In genomic region chr14:24252289-24253124, GRCh38 we compare ENCODE assay signal across 1 cellular context.
TF ChIP-seq lines count a peak whose summit lies in the region.

No MANE protein-coding gene starts in this region.

TF ChIP-seq in HepG2, 621 proteins besides CTCF, POLR2A, EP300 and RAD21 (continued from another document and continues in another):
- no peak for TF ChIP-seq HCFC1 (IDR thresholded peaks at IDR 0.05; ENCODE audit: low read depth, low read length)
- no peak for TF ChIP-seq RFX5 (IDR thresholded peaks at IDR 0.05; ENCODE audit: low read depth, low read length)
- no peak for TF ChIP-seq GLMP (CRISPR knock-in tag; IDR thresholded peaks at IDR 0.05; ENCODE audit: borderline replicate concordance)
- 0 out of 2 replicates have a peak, but pooled peaks have one; percentile 8 for TF ChIP-seq MXD3 (CRISPR knock-in tag; IDR thresholded peaks at IDR 0.05)
- TF ChIP-seq ZMYM2 (CRISPR knock-in tag; IDR thresholded peaks at IDR 0.05): no peak
- no peak for TF ChIP-seq CERS6 (CRISPR knock-in tag; IDR thresholded peaks at IDR 0.05)
- no peak for TF ChIP-seq CC2D1A (CRISPR knock-in tag; IDR thresholded peaks at IDR 0.05)
- TF ChIP-seq LCORL (IDR thresholded peaks at IDR 0.05): no peak
- TF ChIP-seq LCORL (CRISPR knock-in tag; IDR thresholded peaks at IDR 0.05): no peak
- TF ChIP-seq CEBPB (IDR thresholded peaks at IDR 0.05; ENCODE audit: borderline replicate concordance, low read depth, low read length): peak; percentile 50; the same call in 1 of the 2 replicates
- no peak; the same call in 1 of the 2 replicates for TF ChIP-seq IRF1 (CRISPR knock-in tag; IDR thresholded peaks at IDR 0.05; ENCODE audit: low read depth)
- 0 out of 2 replicates have a peak, but pooled peaks have one; percentile 11 for TF ChIP-seq ATAD3A (CRISPR knock-in tag; IDR thresholded peaks at IDR 0.05)
- TF ChIP-seq SMAD9 (CRISPR knock-in tag; IDR thresholded peaks at IDR 0.05): no peak
- TF ChIP-seq ZFP90 (CRISPR knock-in tag; IDR thresholded peaks at IDR 0.05; ENCODE audit: borderline replicate concordance): peak; percentile 70; the same call in 1 of the 2 replicates
- TF ChIP-seq PPARG (CRISPR knock-in tag; conservative IDR thresholded peaks at IDR 0.05): 0 out of 2 replicates have a peak, but pooled peaks have one; percentile 39
- peak; percentile 21 for TF ChIP-seq ZMAT3 (CRISPR knock-in tag; conservative IDR thresholded peaks at IDR 0.05)
- no peak for TF ChIP-seq PRMT3 (CRISPR knock-in tag; IDR thresholded peaks at IDR 0.05; ENCODE audit: borderline replicate concordance, low read depth)
- no peak for TF ChIP-seq HNRNPH1 (optimal IDR thresholded peaks at IDR 0.05; ENCODE audit: low read depth, low read length)
- TF ChIP-seq KAT2B (IDR thresholded peaks at IDR 0.05; ENCODE audit: borderline replicate concordance, low read depth, low read length): no peak
- TF ChIP-seq ZNF713 (CRISPR knock-in tag; IDR thresholded peaks at IDR 0.05): 0 out of 2 replicates have a peak, but pooled peaks have one; percentile 94
- peak; percentile 92 for TF ChIP-seq HBP1 (CRISPR knock-in tag; IDR thresholded peaks at IDR 0.05; ENCODE audit: low read depth)
- no peak for TF ChIP-seq ZNF24 (IDR thresholded peaks at IDR 0.05)
- TF ChIP-seq ZFAT (CRISPR knock-in tag; conservative IDR thresholded peaks at IDR 0.05): no peak
- TF ChIP-seq CENPX (CRISPR knock-in tag; IDR thresholded peaks at IDR 0.05): no peak
- no peak for TF ChIP-seq MAFF (IDR thresholded peaks at IDR 0.05; ENCODE audit: low read depth, low read length)
- no peak for TF ChIP-seq RFXAP (CRISPR knock-in tag; IDR thresholded peaks at IDR 0.05; ENCODE audit: borderline replicate concordance)
- no peak for TF ChIP-seq NBN (conservative IDR thresholded peaks at IDR 0.05)
- no peak for TF ChIP-seq NFIC (IDR thresholded peaks at IDR 0.05; ENCODE audit: low read length)
- TF ChIP-seq GMEB2 (CRISPR knock-in tag; IDR thresholded peaks at IDR 0.05; ENCODE audit: low read depth): no peak
- no peak; the same call in 1 of the 2 replicates for TF ChIP-seq MTERF4 (CRISPR knock-in tag; IDR thresholded peaks at IDR 0.05)
- no peak for TF ChIP-seq ZNF44 (CRISPR knock-in tag; IDR thresholded peaks at IDR 0.05)
- TF ChIP-seq DNMT3B (CRISPR knock-in tag; conservative IDR thresholded peaks at IDR 0.05): 0 out of 2 replicates have a peak, but pooled peaks have one; percentile 33
- peak; percentile 75; the same call in 1 of the 2 replicates for TF ChIP-seq HNF4G (IDR thresholded peaks at IDR 0.05; ENCODE audit: borderline replicate concordance, low read depth, low read length)
- TF ChIP-seq HNF4G (CRISPR knock-in tag; IDR thresholded peaks at IDR 0.05; ENCODE audit: borderline replicate concordance, low read depth): peak; percentile 90
- no peak; the same call in none of the 2 replicates for TF ChIP-seq HOXD1 (CRISPR knock-in tag; IDR thresholded peaks at IDR 0.05)
- TF ChIP-seq SMYD3 (CRISPR knock-in tag; IDR thresholded peaks at IDR 0.05): no peak; the same call in 1 of the 2 replicates
- peak; percentile 71; the same call in 1 of the 2 replicates for TF ChIP-seq YEATS2 (CRISPR knock-in tag; IDR thresholded peaks at IDR 0.05; ENCODE audit: borderline replicate concordance)
- peak; percentile 41; the same call in 1 of the 2 replicates for TF ChIP-seq PBX2 (CRISPR knock-in tag; IDR thresholded peaks at IDR 0.05)
- peak; percentile 88 for TF ChIP-seq FOSL2 (CRISPR knock-in tag; IDR thresholded peaks at IDR 0.05)
- 0 out of 2 replicates have a peak, but pooled peaks have one; percentile 68 for TF ChIP-seq TIGD3 (CRISPR knock-in tag; IDR thresholded peaks at IDR 0.05; ENCODE audit: borderline replicate concordance)
- TF ChIP-seq E2F2 (CRISPR knock-in tag; IDR thresholded peaks at IDR 0.05; ENCODE audit: borderline replicate concordance): no peak
- no peak for TF ChIP-seq BCLAF1 (IDR thresholded peaks at IDR 0.05)
- TF ChIP-seq CENPBD1 (CRISPR knock-in tag; IDR thresholded peaks at IDR 0.05; ENCODE audit: borderline replicate concordance, low read depth): no peak
- no peak for TF ChIP-seq ZNF317 (CRISPR knock-in tag; IDR thresholded peaks at IDR 0.05)
- TF ChIP-seq ZNF30 (CRISPR knock-in tag; IDR thresholded peaks at IDR 0.05): no peak
- TF ChIP-seq ZNF614 (CRISPR knock-in tag; IDR thresholded peaks at IDR 0.05; ENCODE audit: borderline replicate concordance): peak; percentile 11; the same call in 1 of the 2 replicates
- TF ChIP-seq KAT8 (CRISPR knock-in tag; IDR thresholded peaks at IDR 0.05): 0 out of 2 replicates have a peak, but pooled peaks have one; percentile 55
- no peak for TF ChIP-seq ZNF772 (CRISPR knock-in tag; IDR thresholded peaks at IDR 0.05)
- peak; percentile 76 for TF ChIP-seq HHEX (CRISPR knock-in tag; IDR thresholded peaks at IDR 0.05)
- peak; percentile 47 for TF ChIP-seq PHF8 (CRISPR knock-in tag; IDR thresholded peaks at IDR 0.05)
- peak; percentile 51; the same call in 1 of the 2 replicates for TF ChIP-seq NCOA2 (CRISPR knock-in tag; IDR thresholded peaks at IDR 0.05)
- peak; percentile 7 for TF ChIP-seq ZBTB26 (CRISPR knock-in tag; IDR thresholded peaks at IDR 0.05; ENCODE audit: borderline replicate concordance)
- TF ChIP-seq JUNB (CRISPR knock-in tag; IDR thresholded peaks at IDR 0.05; ENCODE audit: borderline replicate concordance): no peak
- TF ChIP-seq ZNF34 (CRISPR knock-in tag; IDR thresholded peaks at IDR 0.05; ENCODE audit: borderline replicate concordance): no peak
